In genomic region chr1:227886503-227886961, GRCh38 we compare ENCODE assay signal across 1 cellular context.
TF ChIP-seq lines count a peak whose summit lies in the region.

No MANE protein-coding gene starts in this region.

TF ChIP-seq in GM23338, 12 proteins besides CTCF, POLR2A, EP300 and RAD21 (continued from another document):
- no peak for TF ChIP-seq ZNF462 (CRISPR knock-in tag; IDR thresholded peaks at IDR 0.05)
- no peak for TF ChIP-seq POLR2AphosphoS5 (IDR thresholded peaks at IDR 0.05; ENCODE audit: low read depth)
- TF ChIP-seq ETS1 (IDR thresholded peaks at IDR 0.05): no peak
- TF ChIP-seq STAT1 (IDR thresholded peaks at IDR 0.05; ENCODE audit: unreplicated experiment): no peak
- TF ChIP-seq EZH2 (IDR thresholded peaks at IDR 0.05; ENCODE audit: low read depth, unreplicated experiment): no peak
- TF ChIP-seq ZNF331 (CRISPR knock-in tag; IDR thresholded peaks at IDR 0.05; ENCODE audit: low read depth): no peak
- no peak for TF ChIP-seq EZH2phosphoT487 (IDR thresholded peaks at IDR 0.05; ENCODE audit: unreplicated experiment)
- no peak for TF ChIP-seq NANOG (IDR thresholded peaks at IDR 0.05; ENCODE audit: borderline replicate concordance)
- TF ChIP-seq JUNB (IDR thresholded peaks at IDR 0.05; ENCODE audit: unreplicated experiment): no peak
- no peak for TF ChIP-seq CREB1 (CRISPR knock-in tag; IDR thresholded peaks at IDR 0.05; ENCODE audit: low read depth)
- TF ChIP-seq ZNF114 (CRISPR knock-in tag; IDR thresholded peaks at IDR 0.05): no peak
TF ChIP-seq in GM23338: peak in this region for 0.
